20 cellular contexts compared by ENCODE assay signal in genomic region chr12:71164166-71164876, GRCh38. TPM values are rescaled to one million over a fixed set of nuclear protein-coding genes. Genes with fewer than 3 reads are reported as not detected.
A peak's percentile ranks its signal among the peaks of the same experiment; 100 is the strongest.
DNase-seq lines count a peak whose midpoint lies in the region; ATAC-seq, FAIRE-seq and TF ChIP-seq lines count a peak whose summit lies in the region.
"Had no signal": no experiment of that assay in that cellular context is flagged by ENCODE, and none has a peak within 500 bp of the region (broad histone marks: within the 10 kb centered on the region; RNA-seq: fewer than 3 reads in every experiment).

No MANE protein-coding gene starts in this region.

- no peak for DNase-seq in Peyer's patch
- DNase-seq in fibroblast of the aortic adventitia (ENCODE audit: low read depth): peak; percentile 58
- DNase-seq in pancreas: no peak
- DNase-seq in activated T-cell treated with anti-CD3 and anti-CD28 coated beads, Interleukin-2, amount 50 U/mL, for 72 hours: no peak
- DNase-seq in posterior vena cava (ENCODE audit: low spot score): no peak
- no peak for DNase-seq in neural progenitor cell (ENCODE audit: low spot score)
- DNase-seq in activated CD8-positive, alpha-beta T cell treated with anti-CD3 and anti-CD28 coated beads for 36 hours: no peak
- DNase-seq: DMS153, KG1, NCI-H1092, NCI-H1694, NCI-H2107, NCI-H446 treated with DMSO at 0.1 percent for 48 hours, NCI-H748 treated with DMSO at 0.1 percent for 48 hours, Right ventricle myocardium superior had no signal

- H3K4me3 ChIP-seq in Peyer's patch (peak overlapping the region in 2 of 4 donors; percentile 10 to 12), fibroblast of the aortic adventitia (ENCODE audit: low read depth, low read length) (no peak overlapping the region), pancreas (no peak overlapping the region), neural progenitor cell (no peak overlapping the region)
- H3K4me3 ChIP-seq: BLaER1 had no signal

- peaks cover 0 to 1% of the 10 kb centered on the region in 2 donors for H3K36me3 Mint-ChIP-seq in activated T-cell treated with anti-CD3 and anti-CD28 coated beads, Interleukin-2, amount 50 U/mL, for 72 hours (ENCODE audit: insufficient read depth in 2 of 2)
- H3K36me3 Mint-ChIP-seq in neural progenitor cell: no peaks in the 10 kb centered on the region
- no peaks in the 10 kb centered on the region for H3K36me3 Mint-ChIP-seq in activated CD8-positive, alpha-beta T cell treated with anti-CD3 and anti-CD28 coated beads for 36 hours (ENCODE audit: low read depth)

- H3K9me3 Mint-ChIP-seq in activated T-cell treated with anti-CD3 and anti-CD28 coated beads, Interleukin-2, amount 50 U/mL, for 72 hours: peaks cover 5 to 10% of the 10 kb centered on the region in 2 donors
- peaks cover 5% of the 10 kb centered on the region for H3K9me3 Mint-ChIP-seq in neural progenitor cell
- H3K9me3 Mint-ChIP-seq in activated CD8-positive, alpha-beta T cell treated with anti-CD3 and anti-CD28 coated beads for 36 hours: peaks cover 11% of the 10 kb centered on the region

- CTCF ChIA-PET in activated CD8-positive, alpha-beta T cell treated with anti-CD3 and anti-CD28 coated beads for 36 hours (lab: Charles Lee): no interaction called here

- intact Hi-C loops in pancreas (cut with DNase I) (no loop called here), posterior vena cava (cut with DNase I) (no loop called here)
- intact Hi-C loops in activated CD8-positive, alpha-beta T cell treated with anti-CD3 and anti-CD28 coated beads for 36 hours (cut with micrococcal nuclease): no loop called here

- no peaks in the 10 kb centered on the region for H3K9me3 ChIP-seq in Peyer's patch
- H3K9me3 ChIP-seq in pancreas: peaks cover 0 to under 1% (median 0%) of the 10 kb centered on the region in 4 donors
- H3K9me3 ChIP-seq in neural progenitor cell (ENCODE audit: low read depth): no peaks in the 10 kb centered on the region

- peak overlapping the region in 3 of 4 donors; percentile 44 to 88 (median 77) for H3K27ac ChIP-seq in Peyer's patch
- peak overlapping the region; percentile 23 to 77 (median 40) for H3K27ac ChIP-seq in pancreas
- H3K27ac ChIP-seq in neural progenitor cell: no peak overlapping the region
- H3K27ac ChIP-seq: BLaER1, HL-60 had no signal

- H3K36me3 ChIP-seq in Peyer's patch (no peaks in the 10 kb centered on the region), pancreas (no peaks in the 10 kb centered on the region), neural progenitor cell (no peaks in the 10 kb centered on the region)
- H3K36me3 ChIP-seq: BLaER1 had no signal

- H3K27me3 ChIP-seq in Peyer's patch (no peaks in the 10 kb centered on the region), pancreas (no peaks in the 10 kb centered on the region), neural progenitor cell (no peaks in the 10 kb centered on the region)
- H3K27me3 ChIP-seq: BLaER1 had no signal

- peaks cover 0 to 28% (median 1%) of the 10 kb centered on the region in 4 donors for H3K4me1 ChIP-seq in Peyer's patch
- peaks cover 4 to 55% (median 46%) of the 10 kb centered on the region in 3 donors for H3K4me1 ChIP-seq in pancreas
- no peaks in the 10 kb centered on the region for H3K4me1 ChIP-seq in neural progenitor cell
- H3K4me1 ChIP-seq: BLaER1 had no signal

- H3K4me2 ChIP-seq in neural progenitor cell: no peak overlapping the region
- H3K4me2 ChIP-seq: BLaER1 had no signal

- TF ChIP-seq CTCF in Peyer's patch (IDR thresholded peaks at IDR 0.05): no peak
- TF ChIP-seq CTCF in fibroblast of the aortic adventitia (IDR thresholded peaks at IDR 0.05; ENCODE audit: insufficient read depth, low read length): no peak
- TF ChIP-seq CTCF in pancreas (IDR thresholded peaks at IDR 0.05): no peak
- TF ChIP-seq CTCF in neural progenitor cell (IDR thresholded peaks at IDR 0.05): no peak
- no peak for TF ChIP-seq CTCF in activated CD8-positive, alpha-beta T cell treated with anti-CD3 and anti-CD28 coated beads for 36 hours (IDR thresholded peaks at IDR 0.05)

- POLR2A ChIA-PET in activated CD8-positive, alpha-beta T cell treated with anti-CD3 and anti-CD28 coated beads for 36 hours (lab: Charles Lee): no interaction called here

- H3K27me3 Mint-ChIP-seq in activated T-cell treated with anti-CD3 and anti-CD28 coated beads, Interleukin-2, amount 50 U/mL, for 72 hours (ENCODE audit: low read depth): no peaks in the 10 kb centered on the region
- no peaks in the 10 kb centered on the region for H3K27me3 Mint-ChIP-seq in neural progenitor cell (ENCODE audit: insufficient read depth, low read depth)
- H3K27me3 Mint-ChIP-seq in activated CD8-positive, alpha-beta T cell treated with anti-CD3 and anti-CD28 coated beads for 36 hours: no peaks in the 10 kb centered on the region

- TF ChIP-seq POLR2A in Peyer's patch (IDR thresholded peaks at IDR 0.05): no peak

- H3K9ac ChIP-seq in neural progenitor cell: no peak overlapping the region
- H3K9ac ChIP-seq: BLaER1 had no signal

- H3F3A ChIP-seq in neural progenitor cell (ENCODE audit: low read depth): no peaks in the 10 kb centered on the region

- FAIRE-seq in pancreas (lab: Jason Lieb, UNC): no peak
- FAIRE-seq: H1 had no signal

- WGBS in pancreas, 2 donors: 58 to 60% methylated on average over 8 of the region's 8 CpGs

- no peak overlapping the region for H2AFZ ChIP-seq in neural progenitor cell (replicated peaks)

- H3K79me2 ChIP-seq in neural progenitor cell (ENCODE audit: low read depth): no peaks in the 10 kb centered on the region

- H3K27ac Mint-ChIP-seq in activated T-cell treated with anti-CD3 and anti-CD28 coated beads, Interleukin-2, amount 50 U/mL, for 72 hours: no peak overlapping the region
- H3K27ac Mint-ChIP-seq in neural progenitor cell: no peak overlapping the region
- H3K27ac Mint-ChIP-seq in activated CD8-positive, alpha-beta T cell treated with anti-CD3 and anti-CD28 coated beads for 36 hours: no peak overlapping the region

- no peak for ATAC-seq in pancreas
- no peak for ATAC-seq in activated T-cell treated with anti-CD3 and anti-CD28 coated beads, Interleukin-2, amount 50 U/mL, for 72 hours (replicated peaks in 1 of 2)
- ATAC-seq in activated CD8-positive, alpha-beta T cell treated with anti-CD3 and anti-CD28 coated beads for 36 hours: no peak
- ATAC-seq: Panc1 had no signal

- H3K4me3 Mint-ChIP-seq in activated T-cell treated with anti-CD3 and anti-CD28 coated beads, Interleukin-2, amount 50 U/mL, for 72 hours: no peak overlapping the region
- no peak overlapping the region for H3K4me3 Mint-ChIP-seq in neural progenitor cell
- H3K4me3 Mint-ChIP-seq in activated CD8-positive, alpha-beta T cell treated with anti-CD3 and anti-CD28 coated beads for 36 hours: no peak overlapping the region

- H4K20me1 ChIP-seq in neural progenitor cell (ENCODE audit: low read depth): no peaks in the 10 kb centered on the region
- H4K20me1 ChIP-seq: BLaER1 had no signal

- no peaks in the 10 kb centered on the region for H3K4me1 Mint-ChIP-seq in activated T-cell treated with anti-CD3 and anti-CD28 coated beads, Interleukin-2, amount 50 U/mL, for 72 hours (ENCODE audit: low read depth)
- H3K4me1 Mint-ChIP-seq in neural progenitor cell: no peaks in the 10 kb centered on the region
- no peaks in the 10 kb centered on the region for H3K4me1 Mint-ChIP-seq in activated CD8-positive, alpha-beta T cell treated with anti-CD3 and anti-CD28 coated beads for 36 hours (ENCODE audit: low read depth)

RNA-seq across cellular contexts. Expression of gene TSPAN8, which starts 6.5 kb away (rescaled TPM):
- total RNA-seq in Peyer's patch (100 to 1,000 TPM in 3 of 4 donors, 10 to 100 TPM in 1; 71.0 to 963 (median 558) TPM), fibroblast of the aortic adventitia (ENCODE audit: low replicate concordance) (7.1 and 15.5 TPM in 2 replicates), pancreas (10 to 100 TPM; 21.8 to 90.3 (median 25.8) TPM), posterior vena cava (10 to 100 TPM in 1 of 2 donors, 1 to 10 TPM in 1; 3.3 to 10.8 TPM), neural progenitor cell (ENCODE audit: low replicate concordance) (not detected in 2 replicates)
- polyA plus RNA-seq in pancreas: 10 to 100 TPM; 38.2 to 95.9 TPM
- not detected for total RNA-seq in activated T-cell treated with anti-CD3 and anti-CD28 coated beads, Interleukin-2, amount 50 U/mL, for 72 hours
- total RNA-seq in activated CD8-positive, alpha-beta T cell treated with anti-CD3 and anti-CD28 coated beads for 36 hours: not detected
- total RNA-seq: H1, MCF 10A, Right ventricle myocardium superior had no signal
- polyA plus RNA-seq: H1 had no signal
